Comparison of ENCODE assay signal across 17 cellular contexts in genomic region chr2:26887142-26887541, GRCh38. TPM values are rescaled to one million over a fixed set of nuclear protein-coding genes. Genes with fewer than 3 reads are reported as not detected.
A peak's percentile ranks its signal among the peaks of the same experiment; 100 is the strongest.
DNase-seq lines count a peak whose midpoint lies in the region; ATAC-seq lines count a peak whose summit lies in the region.
"Had no signal": no experiment of that assay in that cellular context is flagged by ENCODE, and none has a peak within 500 bp of the region (broad histone marks: within the 10 kb centered on the region; RNA-seq: fewer than 3 reads in every experiment).

No MANE protein-coding gene starts in this region.

- H3K27me3 Mint-ChIP-seq in T-helper 17 cell: peaks cover 56% of the 10 kb centered on the region
- H3K27me3 Mint-ChIP-seq: dendritic cell treated with granulocyte-macrophage colony-stimulating factor and Interleukin-4, amounts not matched to agents 40 ng/mL and 50 ng/mL, for 4 days; type B pancreatic cell had no signal

- H3K27ac Mint-ChIP-seq in T-helper 17 cell: peak overlapping the region; percentile 78
- H3K27ac Mint-ChIP-seq: dendritic cell treated with granulocyte-macrophage colony-stimulating factor and Interleukin-4, amounts not matched to agents 40 ng/mL and 50 ng/mL, for 4 days; nephron; type B pancreatic cell had no signal

- H3K4me3 Mint-ChIP-seq in T-helper 17 cell: no peak overlapping the region
- H3K4me3 Mint-ChIP-seq: dendritic cell treated with granulocyte-macrophage colony-stimulating factor and Interleukin-4, amounts not matched to agents 40 ng/mL and 50 ng/mL, for 4 days; nephron; type B pancreatic cell had no signal

- no peaks in the 10 kb centered on the region for H3K27me3 ChIP-seq in right cardiac atrium (ENCODE audit: control insufficient read depth, insufficient read depth)
- no peaks in the 10 kb centered on the region for H3K27me3 ChIP-seq in HAP-1 (ENCODE audit: low read depth)

- H3K36me3 Mint-ChIP-seq in T-helper 17 cell (ENCODE audit: low read depth): no peaks in the 10 kb centered on the region
- H3K36me3 Mint-ChIP-seq: type B pancreatic cell had no signal

- intact Hi-C loops in right cardiac atrium (cut with DNase I): no loop called here

- DNase-seq in Ammon's horn (ENCODE audit: low spot score) (peak; percentile 57), Kasumi-1 (lab: John Stamatoyannopoulos, UW) (peak; percentile 93 to 95), T-helper 17 cell (no peak), right cardiac atrium (peak in 2 of 3 donors; percentile 66 to 69), HAP-1 (ENCODE audit: low spot score in 2 of 2) (no peak), H4 (ENCODE audit: low spot score) (no peak)
- DNase-seq: activated gamma-delta T cell, esophagus squamous epithelium, NCI-H1930, NCI-H524, retina had no signal

- H3K4me1 ChIP-seq in right cardiac atrium (ENCODE audit: control insufficient read depth, insufficient read depth, low read length) (no peaks in the 10 kb centered on the region), HAP-1 (peaks cover 12% of the 10 kb centered on the region)
- H3K4me1 ChIP-seq: esophagus squamous epithelium had no signal

- in situ Hi-C loops in HAP-1 (cut with MboI; ENCODE audit: low sequenced_read_pairs): no loop called here

- H3K4me3 ChIP-seq in right cardiac atrium (ENCODE audit: low read length) (no peak overlapping the region), HAP-1 (no peak overlapping the region)
- H3K4me3 ChIP-seq: esophagus squamous epithelium had no signal

- H3K27ac ChIP-seq in right cardiac atrium (ENCODE audit: low read length): no peak overlapping the region
- H3K27ac ChIP-seq: esophagus squamous epithelium had no signal

- H3K4me1 Mint-ChIP-seq in T-helper 17 cell: no peaks in the 10 kb centered on the region

- H3K9me3 ChIP-seq in T-helper 17 cell (ENCODE audit: control insufficient read depth, low read length, poor library complexity, severe bottlenecking) (no peaks in the 10 kb centered on the region), right cardiac atrium (ENCODE audit: control insufficient read depth, low read length) (no peaks in the 10 kb centered on the region), HAP-1 (no peaks in the 10 kb centered on the region)
- H3K9me3 ChIP-seq: esophagus squamous epithelium had no signal

- 24% methylated on average over 4 of the region's 4 CpGs for WGBS in right cardiac atrium

- H3K36me3 ChIP-seq in HAP-1 (replicated peaks): peaks cover 10% of the 10 kb centered on the region
- H3K36me3 ChIP-seq: esophagus squamous epithelium had no signal

- ATAC-seq in T-helper 17 cell (no peak), right cardiac atrium (peak; percentile 44 to 72), GM21381 (IDR thresholded peaks at IDR 0.05; ENCODE audit: unreplicated experiment) (no peak), HG03025 (IDR thresholded peaks at IDR 0.05; ENCODE audit: low FRiP score, unreplicated experiment) (no peak)
- ATAC-seq: HCT116 had no signal

RNA-seq across cellular contexts. Expression of gene DPYSL5, which starts 39.2 kb away (rescaled TPM):
- total RNA-seq in T-helper 17 cell (not detected), right cardiac atrium (not detected)
- polyA plus RNA-seq in right cardiac atrium: 0.05 TPM
- 4.5 and 5.0 TPM in 2 replicates for total RNA-seq in H4 (2014; rRNA removed; shearing (Covaris generic))
- total RNA-seq: esophagus squamous epithelium had no signal

Comparison
In these comparisons a context has a peak if more than half of its experiments do, and no peak if none do; other contexts are left out.
1. DNase-seq: peak in Ammon's horn (single experiment), Kasumi-1 (2 of 2) and right cardiac atrium (2 of 3); none in T-helper 17 cell (0 of 3), HAP-1 (0 of 2) and H4 (single experiment).
2. ATAC-seq: peak in right cardiac atrium (2 of 2); none in T-helper 17 cell (single experiment), GM21381 (single experiment) and HG03025 (single experiment).